In the genomic region with DNA sequence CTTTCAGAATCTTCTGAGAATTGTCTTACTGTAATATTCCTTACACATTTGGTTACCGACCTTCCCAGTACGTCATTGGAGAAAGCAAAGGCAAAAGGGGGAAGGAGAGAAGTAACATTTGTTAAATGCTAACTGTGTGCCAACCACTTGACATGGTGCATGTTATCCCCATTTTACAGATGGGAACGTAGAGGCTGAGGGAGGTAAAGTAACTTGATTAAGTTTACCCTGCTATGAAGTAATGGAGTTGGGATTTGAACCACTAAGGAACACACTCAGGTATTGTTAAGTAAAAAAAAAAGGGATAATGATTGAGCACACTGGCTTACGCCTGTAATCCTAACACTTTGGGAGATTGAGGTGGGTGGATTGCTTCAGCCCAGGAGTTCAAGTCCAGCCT, we compare ENCODE assay signal across 28 cellular contexts.
DNase-seq lines count a peak whose midpoint lies in the region; ATAC-seq and TF ChIP-seq lines count a peak whose summit lies in the region.
"Had no signal": no experiment of that assay in that cellular context is flagged by ENCODE, and none has a peak within 500 bp of the region (broad histone marks: within the 10 kb centered on the region; RNA-seq: fewer than 3 reads in every experiment).

No MANE protein-coding gene starts in this region.

- no peak for TF ChIP-seq POLR2A in adrenal gland (IDR thresholded peaks at IDR 0.05)

- no peak overlapping the region for H3K4me3 Mint-ChIP-seq in CD8-positive, alpha-beta T cell
- H3K4me3 Mint-ChIP-seq in CD8-positive, alpha-beta memory T cell: no peak overlapping the region
- H3K4me3 Mint-ChIP-seq: activated naive CD8-positive, alpha-beta T cell treated with anti-CD3 and anti-CD28 coated beads, Interleukin-2, amount 50 U/mL, for 24 hours; CD4-positive, CD25-positive, alpha-beta regulatory T cell; GM23338; nephron had no signal

- POLR2A ChIA-PET in CD8-positive, alpha-beta T cell (lab: Charles Lee): no interaction called here
- POLR2A ChIA-PET in CD8-positive, alpha-beta memory T cell (lab: Charles Lee): no interaction called here

- H3K9me3 Mint-ChIP-seq in CD8-positive, alpha-beta T cell: peaks cover 2% of the 10 kb centered on the region
- H3K9me3 Mint-ChIP-seq in CD8-positive, alpha-beta memory T cell: peaks cover 0 to 4% (median 0%) of the 10 kb centered on the region in 5 donors
- H3K9me3 Mint-ChIP-seq: GM23338 had no signal

- no peaks in the 10 kb centered on the region for H3K9me3 ChIP-seq in CD8-positive, alpha-beta T cell (ENCODE audit: low read length)
- no peaks in the 10 kb centered on the region for H3K9me3 ChIP-seq in adrenal gland (replicated peaks in 1 of 3)
- H3K9me3 ChIP-seq in osteoblast (ENCODE audit: low read depth, low read length): no peaks in the 10 kb centered on the region
- H3K9me3 ChIP-seq in CD8-positive, alpha-beta memory T cell (ENCODE audit: low read length): no peaks in the 10 kb centered on the region
- H3K9me3 ChIP-seq: body of pancreas, lower lobe of right lung, mucosa of descending colon, ovary, upper lobe of right lung had no signal

- H3K27me3 ChIP-seq in ACC112 (ENCODE audit: insufficient read depth, low read length) (no peaks in the 10 kb centered on the region), adrenal gland (no peaks in the 10 kb centered on the region), osteoblast (ENCODE audit: insufficient read depth, low read length) (no peaks in the 10 kb centered on the region)
- H3K27me3 ChIP-seq in CD8-positive, alpha-beta T cell (ENCODE audit: insufficient read depth, low read length): no peaks in the 10 kb centered on the region
- H3K27me3 ChIP-seq in CD8-positive, alpha-beta memory T cell (ENCODE audit: insufficient read depth, low read length, poor library complexity, severe bottlenecking): no peaks in the 10 kb centered on the region
- H3K27me3 ChIP-seq: body of pancreas, ovary, upper lobe of right lung had no signal

- H2AFZ ChIP-seq in ACC112 (ENCODE audit: low read length, unreplicated experiment) (no peak overlapping the region), osteoblast (ENCODE audit: low read length) (no peak overlapping the region)
- H2AFZ ChIP-seq: GM23338 had no signal

- H3K4me1 ChIP-seq in ACC112 (ENCODE audit: control insufficient read depth, insufficient read depth, low read length, unreplicated experiment): peaks cover 41% of the 10 kb centered on the region
- H3K4me1 ChIP-seq in CD8-positive, alpha-beta T cell (ENCODE audit: insufficient read depth, low read length): no peaks in the 10 kb centered on the region
- H3K4me1 ChIP-seq in adrenal gland (replicated peaks in 1 of 2): peaks cover 8 to 36% of the 10 kb centered on the region in 2 donors
- H3K4me1 ChIP-seq in osteoblast (ENCODE audit: insufficient read depth, low read length): peaks cover 38% of the 10 kb centered on the region
- no peaks in the 10 kb centered on the region for H3K4me1 ChIP-seq in CD8-positive, alpha-beta memory T cell (ENCODE audit: insufficient read depth, low read length)

- H3K4me1 Mint-ChIP-seq in CD8-positive, alpha-beta T cell (ENCODE audit: low read depth): peaks cover 20% of the 10 kb centered on the region
- H3K4me1 Mint-ChIP-seq in CD8-positive, alpha-beta memory T cell: peaks cover 3 to 6% (median 4%) of the 10 kb centered on the region in 3 donors
- H3K4me1 Mint-ChIP-seq: GM23338 had no signal

- H3K36me3 ChIP-seq in ACC112 (ENCODE audit: insufficient read depth, low read length): peaks cover 11% of the 10 kb centered on the region; the same call in 1 of the 2 replicates
- peaks cover 4% of the 10 kb centered on the region for H3K36me3 ChIP-seq in CD8-positive, alpha-beta T cell (ENCODE audit: insufficient read depth, low read length)
- no peaks in the 10 kb centered on the region for H3K36me3 ChIP-seq in adrenal gland (replicated peaks in 1 of 2)
- H3K36me3 ChIP-seq in osteoblast (ENCODE audit: insufficient read depth, low read length): peaks cover 13% of the 10 kb centered on the region
- peaks cover 5% of the 10 kb centered on the region for H3K36me3 ChIP-seq in CD8-positive, alpha-beta memory T cell (ENCODE audit: insufficient read depth, low read length)
- H3K36me3 ChIP-seq: lower lobe of right lung, ovary, upper lobe of right lung had no signal

- no peak for DNase-seq in CD8-positive, alpha-beta T cell
- no peak for DNase-seq in adrenal gland
- DNase-seq in osteoblast (ENCODE audit: insufficient read length, low spot score, missing footprints): no peak
- DNase-seq in AG08395 (ENCODE audit: low spot score): no peak
- no peak for DNase-seq in CD8-positive, alpha-beta memory T cell
- DNase-seq in anterior cingulate cortex (lab: John Stamatoyannopoulos, UW): no peak
- no peak for DNase-seq in dedifferentiated amniotic fluid mesenchymal stem cell (ENCODE audit: extremely low spot score)
- DNase-seq: activated CD4-positive, alpha-beta T cell treated with anti-CD3 and anti-CD28 coated beads for 1 hour; activated CD8-positive, alpha-beta memory T cell treated with anti-CD3 and anti-CD28 coated beads for 24 hours; activated effector memory CD4-positive, alpha-beta T cell treated with Interleukin-2 at 50 U/mL for 16 hours; activated naive CD8-positive, alpha-beta T cell treated with anti-CD3 and anti-CD28 coated beads, Interleukin-2, amount 50 U/mL, for 24 hours; body of pancreas; CD4-positive, CD25-positive, alpha-beta regulatory T cell; DMS 273 treated with DMSO at 0.1 percent for 48 hours; EL; head of caudate nucleus; lower lobe of right lung; mucosa of descending colon; NCI-H2029; NCI-H526; ovary; RPMI8226; small intestine; T-helper 2 cell; upper lobe of right lung had no signal

- no peaks in the 10 kb centered on the region for H4K20me1 ChIP-seq in osteoblast (ENCODE audit: insufficient read depth, low read length)

- no peaks in the 10 kb centered on the region for H3K27me3 Mint-ChIP-seq in CD8-positive, alpha-beta T cell (ENCODE audit: low read depth)
- peaks cover 0 to 4% of the 10 kb centered on the region in 2 donors for H3K27me3 Mint-ChIP-seq in CD8-positive, alpha-beta memory T cell
- H3K27me3 Mint-ChIP-seq: activated naive CD8-positive, alpha-beta T cell treated with anti-CD3 and anti-CD28 coated beads, Interleukin-2, amount 50 U/mL, for 24 hours; CD4-positive, CD25-positive, alpha-beta regulatory T cell had no signal

- H3K79me2 ChIP-seq in ACC112 (ENCODE audit: control insufficient read depth, insufficient read depth, low read length, unreplicated experiment) (peaks cover 57% of the 10 kb centered on the region), osteoblast (ENCODE audit: insufficient read depth, low read length) (peaks cover 76% of the 10 kb centered on the region)

- 95 to 99% (median 97%) methylated on average over 4 of the region's 4 CpGs for WGBS in adrenal gland, 4 donors

- peak overlapping the region; percentile 4 for H3K27ac Mint-ChIP-seq in CD8-positive, alpha-beta T cell
- H3K27ac Mint-ChIP-seq in CD8-positive, alpha-beta memory T cell: no peak overlapping the region
- H3K27ac Mint-ChIP-seq: activated naive CD8-positive, alpha-beta T cell treated with anti-CD3 and anti-CD28 coated beads, Interleukin-2, amount 50 U/mL, for 24 hours; CD4-positive, CD25-positive, alpha-beta regulatory T cell; GM23338 had no signal

- CTCF ChIA-PET in CD8-positive, alpha-beta T cell (lab: Charles Lee): no interaction called here
- CTCF ChIA-PET in CD8-positive, alpha-beta memory T cell (lab: Charles Lee): interaction anchor here (1.2 kb wide), 1 partner anchor 65 kb away, joined by 3 read pairs; no protein-coding TSS in a partner anchor

- peaks cover 52% of the 10 kb centered on the region for H3K36me3 Mint-ChIP-seq in CD8-positive, alpha-beta T cell
- H3K36me3 Mint-ChIP-seq in CD8-positive, alpha-beta memory T cell: peaks cover 8 to 29% (median 11%) of the 10 kb centered on the region in 3 donors

- H3K4me3 ChIP-seq in ACC112 (ENCODE audit: low read depth, low read length) (no peak overlapping the region), adrenal gland (no peak overlapping the region), osteoblast (ENCODE audit: insufficient read depth, low read length) (no peak overlapping the region)
- H3K4me3 ChIP-seq in CD8-positive, alpha-beta T cell (ENCODE audit: low read depth, low read length): no peak overlapping the region
- H3K4me3 ChIP-seq in CD8-positive, alpha-beta memory T cell (ENCODE audit: low read length): no peak overlapping the region
- H3K4me3 ChIP-seq: body of pancreas, GM23338, lower lobe of right lung, mucosa of descending colon, ovary, upper lobe of right lung had no signal

- ATAC-seq in CD8-positive, alpha-beta T cell: no peak
- ATAC-seq: activated naive CD8-positive, alpha-beta T cell treated with anti-CD3 and anti-CD28 coated beads, Interleukin-2, amount 50 U/mL, for 24 hours; body of pancreas; GM23338; mucosa of descending colon; upper lobe of right lung had no signal

- TF ChIP-seq CTCF in CD8-positive, alpha-beta T cell (IDR thresholded peaks at IDR 0.05): no peak
- no peak for TF ChIP-seq CTCF in adrenal gland (IDR thresholded peaks at IDR 0.05)
- TF ChIP-seq CTCF in osteoblast (IDR thresholded peaks at IDR 0.05; ENCODE audit: extremely low read depth, low read depth, low read length): no peak

- intact Hi-C loops in CD8-positive, alpha-beta T cell (cut with DNase I, micrococcal nuclease): no loop called here
- intact Hi-C loops in adrenal gland (cut with DNase I): no loop called here

- no peak overlapping the region for H3K4me2 ChIP-seq in osteoblast (ENCODE audit: insufficient read depth, low read length)
- H3K4me2 ChIP-seq: GM23338 had no signal

- peak overlapping the region; percentile 97 for H3K27ac ChIP-seq in ACC112 (ENCODE audit: low read depth, low read length)
- no peak overlapping the region for H3K27ac ChIP-seq in CD8-positive, alpha-beta T cell (ENCODE audit: low read depth, low read length)
- peak overlapping the region in 4 of 5 donors; percentile 65 to 84 (median 81) for H3K27ac ChIP-seq in adrenal gland
- H3K27ac ChIP-seq in osteoblast (ENCODE audit: low read depth, low read length): peak overlapping the region; percentile 94
- H3K27ac ChIP-seq in CD8-positive, alpha-beta memory T cell (ENCODE audit: low read depth, low read length): no peak overlapping the region
- H3K27ac ChIP-seq: lower lobe of right lung, upper lobe of right lung had no signal

Comparison
In these comparisons a context has a peak if more than half of its experiments do, and no peak if none do; other contexts are left out.
1. H3K27ac ChIP-seq: peak in ACC112 (single experiment), adrenal gland (4 of 5) and osteoblast (single experiment); none in CD8-positive, alpha-beta T cell (single experiment) and CD8-positive, alpha-beta memory T cell (single experiment).